In the genomic region with DNA sequence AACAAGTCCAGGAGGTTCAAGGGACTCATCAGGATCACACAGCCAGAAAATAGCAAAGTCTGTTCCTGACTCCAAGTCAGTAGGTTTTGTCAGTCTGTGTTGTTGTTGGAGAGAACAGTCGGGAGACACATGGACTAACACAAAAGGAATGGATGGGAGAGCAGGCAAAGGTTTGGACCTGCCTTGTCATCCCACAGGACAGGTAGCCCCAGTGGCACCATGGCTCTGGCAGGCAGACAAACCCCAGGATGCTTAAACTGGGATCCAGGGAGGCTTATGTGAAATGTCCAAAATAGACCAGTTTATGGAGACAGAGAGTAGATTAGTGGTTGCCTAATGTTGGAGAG, we compare ENCODE assay signal across 22 cellular contexts.
A peak's percentile ranks its signal among the peaks of the same experiment; 100 is the strongest.
DNase-seq lines count a peak whose midpoint lies in the region; TF ChIP-seq lines count a peak whose summit lies in the region.
"Had no signal": no experiment of that assay in that cellular context is flagged by ENCODE, and none has a peak within 500 bp of the region (broad histone marks: within the 10 kb centered on the region; RNA-seq: fewer than 3 reads in every experiment).

No MANE protein-coding gene starts in this region.

- H3K4me1 Mint-ChIP-seq in nephron (peaks cover 36% of the 10 kb centered on the region), immature natural killer cell (no peaks in the 10 kb centered on the region)
- H3K4me1 Mint-ChIP-seq: activated CD4-positive, alpha-beta T cell treated with anti-CD3 and anti-CD28 coated beads, Interleukin-2, amount 10 ng/mL, durations not matched to agents 7 days and 5 days; activated CD8-positive, alpha-beta memory T cell treated with anti-CD3 and anti-CD28 coated beads, Interleukin-2, amount 10 ng/mL, durations not matched to agents 7 days and 5 days had no signal

- no peak overlapping the region for H2BK5ac ChIP-seq in neuronal stem cell (ENCODE audit: low read length)

- H3K27ac Mint-ChIP-seq in nephron = peak overlapping the region in 2 of 3 experiments; percentile 50 to 72
- no peak overlapping the region for H3K27ac Mint-ChIP-seq in immature natural killer cell
- H3K27ac Mint-ChIP-seq: activated CD4-positive, alpha-beta T cell treated with anti-CD3 and anti-CD28 coated beads, Interleukin-2, amount 10 ng/mL, durations not matched to agents 7 days and 5 days; activated CD8-positive, alpha-beta memory T cell treated with anti-CD3 and anti-CD28 coated beads, Interleukin-2, amount 10 ng/mL, durations not matched to agents 7 days and 5 days; activated naive CD4-positive, alpha-beta T cell treated with anti-CD3 and anti-CD28 coated beads for 36 hours; activated T-helper 1 cell treated with anti-CD3 and anti-CD28 coated beads, Interleukin-12 subunit alpha, Interleukin-12 subunit beta, Interleukin-2, Interleukin-4 antibody, amounts not matched to agents 30 ng/mL and 10 ng/mL and 1 ng/mL, durations not matched to agents 14 hours and 24 hours and 36 hours; neural progenitor cell; stimulated activated naive CD8-positive, alpha-beta T cell treated with anti-CD3 and anti-CD28 coated beads, Interleukin-15, Interleukin-2, amounts not matched to agents 100 ng/mL and 50 ng/mL, for 24 hours; type B pancreatic cell had no signal

- no peak overlapping the region for H3K14ac ChIP-seq in neuronal stem cell (ENCODE audit: low read length)

- no peak overlapping the region for H2BK12ac ChIP-seq in neuronal stem cell (ENCODE audit: low read length)

- no CpG with 5 or more reads among the region's 1 CpG for WGBS in neuronal stem cell (ENCODE audit: extremely low coverage in 2 of 2, insufficient read length in 2 of 2, insufficient replicate concordance in 1 of 2), 2 donors

- H4K8ac ChIP-seq in neuronal stem cell (ENCODE audit: low read depth, low read length) = no peak overlapping the region

- H3K79me1 ChIP-seq in neuronal stem cell (ENCODE audit: low read depth, low read length) = no peaks in the 10 kb centered on the region

- H3K79me2 ChIP-seq in OCI-LY7 (ENCODE audit: insufficient read depth, low read depth, low read length) = no peaks in the 10 kb centered on the region

- H3K9ac ChIP-seq in neuronal stem cell (ENCODE audit: low read depth, low read length, poor library complexity) = no peak overlapping the region
- H3K9ac ChIP-seq: neural progenitor cell had no signal

- H3K27me3 Mint-ChIP-seq in nephron (ENCODE audit: low read depth) (peaks cover 67% of the 10 kb centered on the region), immature natural killer cell (ENCODE audit: low read depth in 3 of 3) (peaks cover 2 to 18% (median 4%) of the 10 kb centered on the region in 3 donors)

- H3K4me3 Mint-ChIP-seq in nephron (no peak overlapping the region), immature natural killer cell (no peak overlapping the region)
- H3K4me3 Mint-ChIP-seq: activated CD4-positive, alpha-beta T cell treated with anti-CD3 and anti-CD28 coated beads, Interleukin-2, amount 10 ng/mL, durations not matched to agents 7 days and 5 days; activated CD8-positive, alpha-beta memory T cell treated with anti-CD3 and anti-CD28 coated beads, Interleukin-2, amount 10 ng/mL, durations not matched to agents 7 days and 5 days; activated naive CD4-positive, alpha-beta T cell treated with anti-CD3 and anti-CD28 coated beads for 36 hours; activated T-helper 1 cell treated with anti-CD3 and anti-CD28 coated beads, Interleukin-12 subunit alpha, Interleukin-12 subunit beta, Interleukin-2, Interleukin-4 antibody, amounts not matched to agents 30 ng/mL and 10 ng/mL and 1 ng/mL, durations not matched to agents 14 hours and 24 hours and 36 hours; neural progenitor cell; stimulated activated naive CD8-positive, alpha-beta T cell treated with anti-CD3 and anti-CD28 coated beads, Interleukin-15, Interleukin-2, amounts not matched to agents 100 ng/mL and 50 ng/mL, for 24 hours; type B pancreatic cell had no signal

- H3K27me3 ChIP-seq in dorsolateral prefrontal cortex = no peaks in the 10 kb centered on the region
- no peaks in the 10 kb centered on the region for H3K27me3 ChIP-seq in tibial artery
- no peaks in the 10 kb centered on the region for H3K27me3 ChIP-seq in neuronal stem cell (ENCODE audit: control insufficient read depth in 3 of 3, insufficient read depth in 3 of 3, low read depth in 1 of 3, low read length in 3 of 3)

- TF ChIP-seq CTCF in dorsolateral prefrontal cortex (IDR thresholded peaks at IDR 0.05 in 54 of 56, conservative IDR thresholded peaks at IDR 0.05 in 2 of 56; ENCODE audit: low read depth in 1 of 56, partially characterized antibody in 56 of 56) (no peak), nephron (IDR thresholded peaks at IDR 0.05; ENCODE audit: unreplicated experiment in 3 of 3) (no peak), tibial artery (IDR thresholded peaks at IDR 0.05) (no peak), OCI-LY7 (conservative IDR thresholded peaks at IDR 0.05; ENCODE audit: low read length) (no peak)

- H4K91ac ChIP-seq in neuronal stem cell (ENCODE audit: low read depth, low read length, poor library complexity) = no peak overlapping the region

- no peaks in the 10 kb centered on the region for H3K9me3 Mint-ChIP-seq in nephron
- no peaks in the 10 kb centered on the region for H3K9me3 Mint-ChIP-seq in immature natural killer cell
- H3K9me3 Mint-ChIP-seq: activated CD4-positive, alpha-beta T cell treated with anti-CD3 and anti-CD28 coated beads, Interleukin-2, amount 10 ng/mL, durations not matched to agents 7 days and 5 days; activated naive CD4-positive, alpha-beta T cell treated with anti-CD3 and anti-CD28 coated beads for 36 hours; activated T-helper 1 cell treated with anti-CD3 and anti-CD28 coated beads, Interleukin-12 subunit alpha, Interleukin-12 subunit beta, Interleukin-2, Interleukin-4 antibody, amounts not matched to agents 30 ng/mL and 10 ng/mL and 1 ng/mL, durations not matched to agents 14 hours and 24 hours and 36 hours; stimulated activated naive CD8-positive, alpha-beta T cell treated with anti-CD3 and anti-CD28 coated beads, Interleukin-15, Interleukin-2, amounts not matched to agents 100 ng/mL and 50 ng/mL, for 24 hours; type B pancreatic cell had no signal

- intact Hi-C loops in dorsolateral prefrontal cortex (cut with DNase I) = no loop called here
- intact Hi-C loops in tibial artery (cut with DNase I; ENCODE audit: low total_unique reads) = no loop called here
- intact Hi-C loops in OCI-LY7 (cut with micrococcal nuclease; ENCODE audit: unreplicated experiment) = no loop called here

- H2BK15ac ChIP-seq in neuronal stem cell (ENCODE audit: low read length) = no peak overlapping the region

- DNase-seq in dorsolateral prefrontal cortex (no peak), tibial artery (no peak), neuronal stem cell (ENCODE audit: low spot score) (no peak), OCI-LY7 (ENCODE audit: low spot score) (no peak), immature natural killer cell (no peak)
- DNase-seq: activated CD4-positive, alpha-beta T cell treated with anti-CD3 and anti-CD28 coated beads, Interleukin-2, amount 10 ng/mL, durations not matched to agents 7 days and 5 days; activated CD8-positive, alpha-beta memory T cell treated with anti-CD3 and anti-CD28 coated beads, Interleukin-2, amount 10 ng/mL, durations not matched to agents 7 days and 5 days; activated naive CD4-positive, alpha-beta T cell treated with anti-CD3 and anti-CD28 coated beads for 36 hours; amniotic stem cell; central memory CD4-positive, alpha-beta T cell; DND-41; islet precursor cell; KBM-7; MM.1S; NCI-H526 treated with DMSO at 0.1 percent for 48 hours; SHP77 treated with DMSO at 0.1 percent for 48 hours had no signal

- H4K20me1 ChIP-seq in OCI-LY7 (ENCODE audit: insufficient read depth, low read length) = no peaks in the 10 kb centered on the region

- H3K4ac ChIP-seq in neuronal stem cell (ENCODE audit: low read length) = no peak overlapping the region

- no TSS peak for BruUV-seq in OCI-LY7 (replicated peaks; lab: Mats Ljungman, UMichigan)

- H2AFZ ChIP-seq in neuronal stem cell (ENCODE audit: low read length) (no peak overlapping the region), OCI-LY7 (ENCODE audit: low read length) (no peak overlapping the region)
- H2AFZ ChIP-seq: neural progenitor cell had no signal

- H3K27ac ChIP-seq in angular gyrus (ENCODE audit: low read depth, low read length) (peak overlapping the region; percentile 11), dorsolateral prefrontal cortex (peak overlapping the region in 48 of 59 donors; percentile 0 to 87 (median 67)), tibial artery (peak overlapping the region; percentile 42 to 62), neuronal stem cell (replicated peaks; ENCODE audit: low read length) (no peak overlapping the region), OCI-LY7 (ENCODE audit: low read depth, low read length, poor library complexity, severe bottlenecking) (no peak overlapping the region)
- H3K27ac ChIP-seq: neural progenitor cell had no signal

- H2BK120ac ChIP-seq in neuronal stem cell (ENCODE audit: low read depth, low read length) = no peak overlapping the region

- H3K4me3 ChIP-seq in dorsolateral prefrontal cortex (peak overlapping the region in 6 of 59 donors; percentile 5 to 39 (median 9)), tibial artery (peak overlapping the region in 1 of 2 donors; percentile 5), neuronal stem cell (ENCODE audit: low read length in 2 of 2) (no peak overlapping the region), OCI-LY7 (ENCODE audit: low read depth, low read length, poor library complexity, severe bottlenecking) (no peak overlapping the region)
- H3K4me3 ChIP-seq: neural progenitor cell had no signal

- no peak overlapping the region for H3K23ac ChIP-seq in neuronal stem cell (ENCODE audit: low read depth, low read length, poor library complexity)

- H2AK5ac ChIP-seq in neuronal stem cell (ENCODE audit: low read depth, low read length) = no peak overlapping the region

- peaks cover 0 to 37% (median 29%) of the 10 kb centered on the region in 4 donors for H3K4me1 ChIP-seq in tibial artery
- H3K4me1 ChIP-seq in neuronal stem cell (ENCODE audit: control insufficient read depth in 2 of 2, insufficient read depth in 1 of 2, low read depth in 1 of 2, low read length in 2 of 2) = peaks cover 4 to 15% of the 10 kb centered on the region in 2 donors
- H3K4me1 ChIP-seq in OCI-LY7 (ENCODE audit: insufficient read depth, low read length, poor library complexity, severe bottlenecking) = no peaks in the 10 kb centered on the region

- H3K36me3 Mint-ChIP-seq in nephron (ENCODE audit: low read depth) (no peaks in the 10 kb centered on the region), immature natural killer cell (no peaks in the 10 kb centered on the region)
- H3K36me3 Mint-ChIP-seq: activated CD8-positive, alpha-beta memory T cell treated with anti-CD3 and anti-CD28 coated beads, Interleukin-2, amount 10 ng/mL, durations not matched to agents 7 days and 5 days; neural progenitor cell; type B pancreatic cell had no signal

- H3K9me3 ChIP-seq in tibial artery = no peaks in the 10 kb centered on the region
- H3K9me3 ChIP-seq in neuronal stem cell (replicated peaks in 1 of 2; ENCODE audit: control insufficient read depth in 2 of 2, insufficient read depth in 1 of 2, low read depth in 1 of 2, low read length in 2 of 2) = no peaks in the 10 kb centered on the region
- no peaks in the 10 kb centered on the region for H3K9me3 ChIP-seq in OCI-LY7 (ENCODE audit: low read length)

- H3K18ac ChIP-seq in neuronal stem cell (ENCODE audit: low read length) = no peak overlapping the region

- no peak overlapping the region for H3K4me2 ChIP-seq in neuronal stem cell (ENCODE audit: insufficient read depth, low read length, poor library complexity, severe bottlenecking)
- H3K4me2 ChIP-seq in OCI-LY7 (ENCODE audit: low read length) = no peak overlapping the region
- H3K4me2 ChIP-seq: neural progenitor cell had no signal

- POLR2A ChIA-PET in OCI-LY7 (lab: Charles Lee) = no interaction called here

- no peaks in the 10 kb centered on the region for H3K36me3 ChIP-seq in tibial artery
- H3K36me3 ChIP-seq in neuronal stem cell (replicated peaks in 1 of 2; ENCODE audit: control insufficient read depth in 2 of 2, insufficient read depth in 2 of 2, low read length in 2 of 2) = no peaks in the 10 kb centered on the region
- no peaks in the 10 kb centered on the region for H3K36me3 ChIP-seq in OCI-LY7 (ENCODE audit: insufficient read depth, low read length)
- H3K36me3 ChIP-seq: neural progenitor cell had no signal

- CTCF ChIA-PET in OCI-LY7 (lab: Charles Lee; ENCODE audit: unreplicated experiment) = no interaction called here

- no peaks in the 10 kb centered on the region for H3K9me2 ChIP-seq in OCI-LY7 (ENCODE audit: insufficient read depth, low read length)

Comparison
In these comparisons a context has a peak if more than half of its experiments do, and no peak if none do; other contexts are left out.
1. H3K27ac ChIP-seq: peak in angular gyrus (single experiment), dorsolateral prefrontal cortex (48 of 59) and tibial artery (2 of 2); none in neuronal stem cell (single experiment) and OCI-LY7 (single experiment).
2. H3K27ac Mint-ChIP-seq: peak in nephron (2 of 3); none in immature natural killer cell (0 of 6).